23 cellular contexts compared by ENCODE assay signal in genomic region chr9:6938873-6939272, GRCh38.
DNase-seq lines count a peak whose midpoint lies in the region; ATAC-seq and TF ChIP-seq lines count a peak whose summit lies in the region.
"Had no signal": no experiment of that assay in that cellular context is flagged by ENCODE, and none has a peak within 500 bp of the region (broad histone marks: within the 10 kb centered on the region; RNA-seq: fewer than 3 reads in every experiment).

No MANE protein-coding gene starts in this region.

- no peak overlapping the region for H2AFZ ChIP-seq in GM23248
- no peak overlapping the region for H2AFZ ChIP-seq in SK-N-SH (ENCODE audit: low read depth)
- H2AFZ ChIP-seq: parathyroid adenoma had no signal

- TF ChIP-seq EP300 in SK-N-SH (IDR thresholded peaks at IDR 0.05; ENCODE audit: borderline replicate concordance in 1 of 2, low read depth in 1 of 2, low read length in 1 of 2) (no peak), suprapubic skin (IDR thresholded peaks at IDR 0.05) (no peak)

- CTCF ChIA-PET in SK-N-SH (lab: Yijun Ruan, JAX): interaction anchor here (0.9 kb wide), 1 partner anchor 23 kb away, joined by 3 read pairs; no protein-coding TSS in a partner anchor

- H4K20me1 ChIP-seq in GM23248 (ENCODE audit: insufficient read depth) (no peaks in the 10 kb centered on the region; the same call in 1 of the 2 replicates), SK-N-SH (ENCODE audit: insufficient read depth) (no peaks in the 10 kb centered on the region)

- TF ChIP-seq CTCF in SK-N-SH (IDR thresholded peaks at IDR 0.05): no peak
- TF ChIP-seq CTCF in suprapubic skin (IDR thresholded peaks at IDR 0.05): no peak

- TF ChIP-seq POLR2A in suprapubic skin (IDR thresholded peaks at IDR 0.05): no peak

- H3F3A ChIP-seq in GM23248 (ENCODE audit: insufficient read depth) (peaks cover 13% of the 10 kb centered on the region), SK-N-SH (replicated peaks; ENCODE audit: insufficient read depth) (peaks cover 8% of the 10 kb centered on the region)

- DNase-seq in GM23248 (no peak), SK-N-SH (no peak), glomerular visceral epithelial cell (ENCODE audit: extremely low spot score) (peak; percentile 20), suprapubic skin (ENCODE audit: low spot score in 2 of 2) (no peak), NCI-H1694 treated with DMSO at 0.1 percent for 48 hours (lab: John Stamatoyannopoulos, UW) (no peak)
- no peak for DNase-seq in NK-92 treated with Interleukin-12 subunit alpha and Interleukin-12 subunit beta, amount 100 ng/mL, for 24 hours (lab: John Stamatoyannopoulos, UW)
- DNase-seq: activated CD8-positive, alpha-beta T cell treated with anti-CD3 and anti-CD28 coated beads, Interleukin-2, amount 10 ng/mL, durations not matched to agents 7 days and 5 days; activated gamma-delta T cell treated with Interleukin-2 at 50 U/mL for 16 hours; AML-193; DMS79 treated with DMSO at 0.1 percent for 48 hours; H7; natural killer cell; NCI-H2107; NCI-H510A; Peyer's patch; sigmoid colon; T1000; uterus had no signal

- H3K9me3 ChIP-seq in GM23248 (ENCODE audit: low read depth): no peaks in the 10 kb centered on the region
- H3K9me3 ChIP-seq in SK-N-SH: no peaks in the 10 kb centered on the region
- H3K9me3 ChIP-seq in suprapubic skin: no peaks in the 10 kb centered on the region
- H3K9me3 ChIP-seq: heart right ventricle, Peyer's patch, sigmoid colon, uterus had no signal

- ATAC-seq in GM19035 (IDR thresholded peaks at IDR 0.05; ENCODE audit: unreplicated experiment): no peak
- ATAC-seq: activated CD4-positive, CD25-positive, alpha-beta regulatory T cell treated with anti-CD3 and anti-CD28 coated beads, Interleukin-2, amount 50 U/mL, for 24 hours; activated CD8-positive, alpha-beta T cell treated with anti-CD3 and anti-CD28 coated beads, Interleukin-2, amount 10 ng/mL, durations not matched to agents 7 days and 5 days; left lobe of liver had no signal

- H3K36me3 ChIP-seq in GM23248 (ENCODE audit: low read depth) (no peaks in the 10 kb centered on the region), SK-N-SH (replicated peaks in 1 of 2; ENCODE audit: control insufficient read depth in 1 of 2, insufficient read depth in 2 of 2, low read length in 1 of 2) (no peaks in the 10 kb centered on the region), suprapubic skin (no peaks in the 10 kb centered on the region)
- H3K36me3 ChIP-seq: heart right ventricle, Peyer's patch, sigmoid colon, uterus had no signal

- POLR2A ChIA-PET in SK-N-SH (lab: Yijun Ruan, JAX): no interaction called here

- H3K4me3 ChIP-seq in GM23248 (0 out of 2 replicates have a peak overlapping the region, but pooled peaks have one; percentile 21), SK-N-SH (ENCODE audit: low read depth in 2 of 2, low read length in 1 of 2) (no peak overlapping the region), suprapubic skin (no peak overlapping the region)
- H3K4me3 ChIP-seq: heart right ventricle, Peyer's patch, sigmoid colon, uterus had no signal

- no peak overlapping the region for H3K9ac ChIP-seq in GM23248
- H3K9ac ChIP-seq in SK-N-SH: no peak overlapping the region
- H3K9ac ChIP-seq: parathyroid adenoma had no signal

- H3K9me2 ChIP-seq in GM23248 (ENCODE audit: insufficient read depth) (no peaks in the 10 kb centered on the region), SK-N-SH (no peaks in the 10 kb centered on the region)

- 95 to 96% methylated on average over 2 of the region's 2 CpGs for WGBS in GM23248 (ENCODE audit: low coverage in 1 of 2, low lambda C conversion rate in 2 of 2, missing lambda C conversion rate in 2 of 2), 2 experiments
- 100% methylated on average over 1 of the region's 2 CpGs for WGBS in SK-N-SH (ENCODE audit: low lambda C conversion rate)
- WGBS in suprapubic skin: 82% methylated on average over 2 of the region's 2 CpGs

- H3K27ac ChIP-seq in GM23248: no peak overlapping the region
- H3K27ac ChIP-seq in SK-N-SH (ENCODE audit: low read depth in 2 of 2, low read length in 1 of 2): peak overlapping the region; percentile 28 to 42; a peak in 2 of 4 replicates
- H3K27ac ChIP-seq in suprapubic skin: no peak overlapping the region
- H3K27ac ChIP-seq: parathyroid adenoma, Peyer's patch, uterus had no signal

- TF ChIP-seq RAD21 in SK-N-SH (IDR thresholded peaks at IDR 0.05; ENCODE audit: low read length): no peak

- H3K79me2 ChIP-seq in GM23248 (ENCODE audit: insufficient read depth) (no peaks in the 10 kb centered on the region), SK-N-SH (ENCODE audit: insufficient read depth) (no peaks in the 10 kb centered on the region)
- H3K79me2 ChIP-seq: parathyroid adenoma had no signal

- H3K27me3 ChIP-seq in GM23248 (replicated peaks; ENCODE audit: insufficient read depth): no peaks in the 10 kb centered on the region
- H3K27me3 ChIP-seq in SK-N-SH (ENCODE audit: insufficient read depth): no peaks in the 10 kb centered on the region
- H3K27me3 ChIP-seq in suprapubic skin: no peaks in the 10 kb centered on the region
- H3K27me3 ChIP-seq: heart right ventricle, Peyer's patch, sigmoid colon, uterus had no signal

- in situ Hi-C loops in GM23248 (cut with MboI): no loop called here

- peaks cover 28% of the 10 kb centered on the region for H3K4me1 ChIP-seq in GM23248 (ENCODE audit: insufficient read depth)
- peaks cover 9% of the 10 kb centered on the region in 2 experiments; a peak in 3 of 4 replicates for H3K4me1 ChIP-seq in SK-N-SH (ENCODE audit: control insufficient read depth in 1 of 2, insufficient read depth in 2 of 2, low read depth in 1 of 2, low read length in 1 of 2)
- H3K4me1 ChIP-seq in suprapubic skin: peaks cover 3% of the 10 kb centered on the region
- H3K4me1 ChIP-seq: parathyroid adenoma, Peyer's patch, uterus had no signal

- peak overlapping the region; percentile 74 for H3K4me2 ChIP-seq in GM23248 (ENCODE audit: unreplicated experiment)
- H3K4me2 ChIP-seq in SK-N-SH: peak overlapping the region; percentile 55; the same call in 1 of the 2 replicates

TF ChIP-seq in SK-N-SH, 30 proteins besides CTCF, POLR2A, EP300 and RAD21:
- no peak for TF ChIP-seq PBX3 (IDR thresholded peaks at IDR 0.05)
- TF ChIP-seq TCF12 (IDR thresholded peaks at IDR 0.05): no peak
- TF ChIP-seq ZBTB33 (IDR thresholded peaks at IDR 0.05; ENCODE audit: borderline replicate concordance, low read depth): no peak
- TF ChIP-seq USF1 (IDR thresholded peaks at IDR 0.05; ENCODE audit: borderline replicate concordance, low read depth): no peak
- no peak for TF ChIP-seq EZH2phosphoT487 (IDR thresholded peaks at IDR 0.05; ENCODE audit: borderline replicate concordance, low read depth)
- no peak for TF ChIP-seq GATA2 (CRISPR knock-in tag; IDR thresholded peaks at IDR 0.05)
- TF ChIP-seq CHD2 (IDR thresholded peaks at IDR 0.05; ENCODE audit: low read length, partially characterized antibody): no peak

Comparison
In these comparisons a context has a peak if more than half of its experiments do, and no peak if none do; other contexts are left out.
1. H3K27ac ChIP-seq: peak in SK-N-SH (2 of 2); none in GM23248 (single experiment) and suprapubic skin (single experiment).